In the genomic region with DNA sequence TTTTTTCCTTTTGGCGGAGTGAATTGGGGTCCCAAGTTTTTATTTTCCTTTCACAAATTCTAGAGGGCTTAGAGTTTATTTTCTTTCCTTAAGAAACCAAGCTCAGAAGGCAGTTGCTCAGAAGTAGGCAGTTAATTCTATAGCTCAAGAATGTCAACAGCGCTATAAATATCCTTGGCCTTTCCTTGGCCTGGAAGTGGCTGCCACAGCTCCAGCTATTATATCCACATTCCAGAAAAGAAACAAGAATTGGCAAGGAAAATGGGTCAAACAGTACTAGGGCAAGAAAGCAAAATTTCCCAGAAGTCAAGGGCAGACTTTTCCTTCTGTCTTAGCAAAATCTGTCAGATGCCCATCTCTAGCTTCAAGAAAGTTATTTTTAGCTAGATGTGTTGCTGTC, we compare ENCODE assay signal across 30 cellular contexts. TPM values are rescaled to one million over a fixed set of nuclear protein-coding genes. Genes with fewer than 3 reads are reported as not detected.
DNase-seq lines count a peak whose midpoint lies in the region; ATAC-seq and TF ChIP-seq lines count a peak whose summit lies in the region.
"Had no signal": no experiment of that assay in that cellular context is flagged by ENCODE, and none has a peak within 500 bp of the region (broad histone marks: within the 10 kb centered on the region; RNA-seq: fewer than 3 reads in every experiment).

No MANE protein-coding gene starts in this region.

- no peak overlapping the region for H2AFZ ChIP-seq in fibroblast of lung (ENCODE audit: low read length)

- H3K9me3 ChIP-seq in SK-N-MC (ENCODE audit: low read depth, low read length) = no peaks in the 10 kb centered on the region
- no peaks in the 10 kb centered on the region for H3K9me3 ChIP-seq in fibroblast of lung (ENCODE audit: control insufficient read depth, insufficient read depth, low read depth, low read length)
- H3K9me3 ChIP-seq: HAP-1, vagina had no signal

- H3K4me1 ChIP-seq in fibroblast of lung (ENCODE audit: control insufficient read depth, extremely low read depth, insufficient read depth, low read length) (peaks cover 3% of the 10 kb centered on the region), mesendoderm (ENCODE audit: control insufficient read depth, low read depth, low read length) (peaks cover 3% of the 10 kb centered on the region)
- H3K4me1 ChIP-seq: esophagus squamous epithelium, HAP-1 had no signal

- H3K27me3 ChIP-seq in fibroblast of lung (ENCODE audit: control insufficient read depth, insufficient read depth, low read length) (no peaks in the 10 kb centered on the region), mesendoderm (ENCODE audit: insufficient read depth, low read length, poor library complexity) (no peaks in the 10 kb centered on the region)
- H3K27me3 ChIP-seq: esophagus squamous epithelium, vagina had no signal

- no peak overlapping the region for H4K8ac ChIP-seq in mesendoderm (ENCODE audit: low read depth, low read length)

- no peak overlapping the region for H4K5ac ChIP-seq in mesendoderm (ENCODE audit: low read length)

- no TSS peak for BruUV-seq in Calu3 (replicated peaks; lab: Mats Ljungman, UMichigan)

- no peak overlapping the region for H3K23ac ChIP-seq in mesendoderm (ENCODE audit: low read length)

- CTCF ChIA-PET in Calu3 (lab: Charles Lee) = no interaction called here

- H2BK5ac ChIP-seq in mesendoderm (ENCODE audit: low read length) = peak overlapping the region; percentile 28

- no peak overlapping the region for H2AK5ac ChIP-seq in mesendoderm (ENCODE audit: low read length)

- TF ChIP-seq CTCF in fibroblast of lung (conservative IDR thresholded peaks at IDR 0.05 in 1 of 2, IDR thresholded peaks at IDR 0.05 in 1 of 2; ENCODE audit: low read depth in 1 of 2, low read length in 2 of 2) = no peak
- TF ChIP-seq CTCF in Calu3 (IDR thresholded peaks at IDR 0.05; ENCODE audit: unreplicated experiment) = no peak

- H3K4me1 Mint-ChIP-seq in Calu3 (ENCODE audit: low read depth, unreplicated experiment) = peaks cover 9% of the 10 kb centered on the region
- H3K4me1 Mint-ChIP-seq: CD14-positive monocyte; central memory CD8-positive, alpha-beta T cell; stimulated activated effector memory CD8-positive, alpha-beta T cell treated with anti-CD3 and anti-CD28 coated beads, Interleukin-12 subunit alpha, Interleukin-12 subunit beta, amount 100 ng/mL, for 72 hours; T-cell had no signal

- no peak for ATAC-seq in GM19452 (IDR thresholded peaks at IDR 0.05; ENCODE audit: unreplicated experiment)
- ATAC-seq: activated T-cell treated with anti-CD3 and anti-CD28 coated beads, Interleukin-2, amount 50 U/mL, for 4 hours; Right ventricle myocardium inferior; stimulated activated effector memory CD8-positive, alpha-beta T cell treated with anti-CD3 and anti-CD28 coated beads, Interleukin-12 subunit alpha, Interleukin-12 subunit beta, amount 100 ng/mL, for 72 hours; T-cell had no signal

- H3K56ac ChIP-seq in mesendoderm (ENCODE audit: low read length) = no peak overlapping the region

- H3K36me3 ChIP-seq in SK-N-MC (ENCODE audit: insufficient read depth, low read length) (peaks cover 62% of the 10 kb centered on the region), fibroblast of lung (ENCODE audit: control insufficient read depth, insufficient read depth, low read length) (peaks cover 3% of the 10 kb centered on the region), mesendoderm (ENCODE audit: control insufficient read depth, insufficient read depth, low read length) (no peaks in the 10 kb centered on the region)

- no peak overlapping the region for H3K27ac Mint-ChIP-seq in Calu3 (ENCODE audit: unreplicated experiment)
- H3K27ac Mint-ChIP-seq: activated naive CD4-positive, alpha-beta T cell treated with anti-CD3 and anti-CD28 coated beads for 36 hours; CD14-positive monocyte; stimulated activated effector memory CD8-positive, alpha-beta T cell treated with anti-CD3 and anti-CD28 coated beads, Interleukin-12 subunit alpha, Interleukin-12 subunit beta, amount 100 ng/mL, for 72 hours; T-cell had no signal

- H2BK120ac ChIP-seq in mesendoderm (ENCODE audit: low read depth, low read length) = no peak overlapping the region

- H2BK15ac ChIP-seq in mesendoderm (replicated peaks; ENCODE audit: low read depth) = no peak overlapping the region

- no peaks in the 10 kb centered on the region for H3K79me1 ChIP-seq in mesendoderm (ENCODE audit: low read length)

- H3K36me3 Mint-ChIP-seq in Calu3 (ENCODE audit: insufficient read depth, unreplicated experiment) = no peaks in the 10 kb centered on the region
- H3K36me3 Mint-ChIP-seq: CD14-positive monocyte, T-cell had no signal

- H3K4ac ChIP-seq in mesendoderm (ENCODE audit: low read depth, low read length) = peak overlapping the region; percentile 59

- H3K4me3 Mint-ChIP-seq in Calu3 (ENCODE audit: low read depth, unreplicated experiment) = no peak overlapping the region
- H3K4me3 Mint-ChIP-seq: activated naive CD4-positive, alpha-beta T cell treated with anti-CD3 and anti-CD28 coated beads for 36 hours; activated T-cell treated with anti-CD3 and anti-CD28 coated beads, Interleukin-2, amount 50 U/mL, for 4 hours; CD14-positive monocyte; central memory CD8-positive, alpha-beta T cell; stimulated activated effector memory CD8-positive, alpha-beta T cell treated with anti-CD3 and anti-CD28 coated beads, Interleukin-12 subunit alpha, Interleukin-12 subunit beta, amount 100 ng/mL, for 72 hours; T-cell had no signal

- H3K4me3 ChIP-seq in SK-N-MC = no peak overlapping the region
- no peak overlapping the region for H3K4me3 ChIP-seq in fibroblast of lung (replicated peaks in 1 of 4; ENCODE audit: control extremely low read depth in 1 of 4, insufficient read depth in 1 of 4, low read depth in 3 of 4, low read length in 4 of 4)
- H3K4me3 ChIP-seq in mesendoderm (ENCODE audit: low read length) = no peak overlapping the region
- H3K4me3 ChIP-seq: esophagus squamous epithelium, HAP-1, vagina had no signal

- no peak overlapping the region for H3K18ac ChIP-seq in mesendoderm (ENCODE audit: low read length)

- H3K27ac ChIP-seq in SK-N-MC (peak overlapping the region; percentile 47), fibroblast of lung (ENCODE audit: insufficient read depth, low read length) (no peak overlapping the region), mesendoderm (ENCODE audit: low read depth, low read length) (no peak overlapping the region)
- H3K27ac ChIP-seq: esophagus squamous epithelium had no signal

- intact Hi-C loops in Calu3 (cut with micrococcal nuclease; ENCODE audit: unreplicated experiment) = no loop called here

- H3K27me3 Mint-ChIP-seq in Calu3 (ENCODE audit: unreplicated experiment) = no peaks in the 10 kb centered on the region
- H3K27me3 Mint-ChIP-seq: central memory CD8-positive, alpha-beta T cell; T-cell had no signal

- H3K9ac ChIP-seq in SK-N-MC (ENCODE audit: insufficient read length) (no peak overlapping the region), fibroblast of lung (ENCODE audit: insufficient read depth, low read length) (no peak overlapping the region), mesendoderm (ENCODE audit: low read length) (no peak overlapping the region)

- DNase-seq in EL (peak; percentile 25), SK-N-MC (ENCODE audit: low read depth, low spot score) (no peak), fibroblast of lung (ENCODE audit: low read depth in 2 of 2) (peak; percentile 43 to 53), mesendoderm (no peak), MV-4-11 (lab: John Stamatoyannopoulos, UW) (no peak), NCI-H69 (lab: John Stamatoyannopoulos, UW) (no peak), Calu3 (no peak)
- DNase-seq: activated CD4-positive, alpha-beta T cell treated with anti-CD3 and anti-CD28 coated beads for 1 hour; activated CD8-positive, alpha-beta memory T cell treated with anti-CD3 and anti-CD28 coated beads for 24 hours; activated naive CD4-positive, alpha-beta T cell treated with anti-CD3 and anti-CD28 coated beads for 36 hours; activated T-cell treated with anti-CD3 and anti-CD28 coated beads, Interleukin-2, amount 50 U/mL, for 4 hours; anterior cingulate cortex; DMS153; effector CD4-positive, alpha-beta T cell; esophagus squamous epithelium; GDM1; hippocampal formation; NCI-H187 treated with DMSO at 0.1 percent for 48 hours; NCI-H748 treated with DMSO at 0.1 percent for 48 hours; posterior cingulate gyrus; stimulated activated CD4-positive, alpha-beta T cell treated with anti-CD3 and anti-CD28 coated beads, Interleukin-2, amount 100 ng/mL, for 24 hours; T-cell had no signal

- H3K79me2 ChIP-seq in fibroblast of lung (ENCODE audit: control insufficient read depth, insufficient read depth, low read length) = no peaks in the 10 kb centered on the region
- no peaks in the 10 kb centered on the region for H3K79me2 ChIP-seq in mesendoderm (ENCODE audit: control insufficient read depth, insufficient read depth, low read length)

- H3K4me2 ChIP-seq in fibroblast of lung (ENCODE audit: extremely low read depth, insufficient read depth, low read length) (peak overlapping the region; percentile 1), mesendoderm (ENCODE audit: low read length) (no peak overlapping the region)

- no peaks in the 10 kb centered on the region for H4K20me1 ChIP-seq in fibroblast of lung (ENCODE audit: control insufficient read depth, extremely low read depth, insufficient read depth, low read length)

- WGBS in mesendoderm (ENCODE audit: extremely low coverage, insufficient coverage, low lambda C conversion rate) = no CpG with 5 or more reads among the region's 2 CpGs

- H3K9me3 Mint-ChIP-seq in Calu3 (ENCODE audit: low read depth, unreplicated experiment) = no peaks in the 10 kb centered on the region
- H3K9me3 Mint-ChIP-seq: central memory CD8-positive, alpha-beta T cell; stimulated activated effector memory CD8-positive, alpha-beta T cell treated with anti-CD3 and anti-CD28 coated beads, Interleukin-12 subunit alpha, Interleukin-12 subunit beta, amount 100 ng/mL, for 72 hours had no signal

RNA-seq across cellular contexts. Expression of gene SLC10A6, which starts 31.0 kb away (rescaled TPM):
- total RNA-seq in fibroblast of lung (0.51 and 0.66 TPM in 2 replicates), Calu3 (2022) (not detected in 2 replicates)
- polyA plus RNA-seq in fibroblast of lung = not detected in 2 replicates
- polyA plus RNA-seq in fibroblast of lung (2012) = not detected in 2 replicates
- not detected in 2 replicates for polyA minus RNA-seq in fibroblast of lung (ENCODE audit: low replicate concordance)
- not detected for polyA plus RNA-seq in mesendoderm (2013, experiment 1 of 2)
- 0.06 TPM for polyA plus RNA-seq in mesendoderm (2013, experiment 2 of 2)
- total RNA-seq: activated naive CD4-positive, alpha-beta T cell treated with anti-CD3 and anti-CD28 coated beads for 36 hours; activated T-cell treated with anti-CD3 and anti-CD28 coated beads, Interleukin-2, amount 50 U/mL, for 4 hours; T-cell had no signal
- polyA plus RNA-seq: CD14-positive monocyte, neural cell had no signal

Comparison
In these comparisons a context has a peak if more than half of its experiments do, and no peak if none do; other contexts are left out.
1. DNase-seq: peak in EL (single experiment) and fibroblast of lung (2 of 2); none in SK-N-MC (single experiment), mesendoderm (single experiment), MV-4-11 (single experiment), NCI-H69 (single experiment) and Calu3 (single experiment).